In the genomic region with DNA sequence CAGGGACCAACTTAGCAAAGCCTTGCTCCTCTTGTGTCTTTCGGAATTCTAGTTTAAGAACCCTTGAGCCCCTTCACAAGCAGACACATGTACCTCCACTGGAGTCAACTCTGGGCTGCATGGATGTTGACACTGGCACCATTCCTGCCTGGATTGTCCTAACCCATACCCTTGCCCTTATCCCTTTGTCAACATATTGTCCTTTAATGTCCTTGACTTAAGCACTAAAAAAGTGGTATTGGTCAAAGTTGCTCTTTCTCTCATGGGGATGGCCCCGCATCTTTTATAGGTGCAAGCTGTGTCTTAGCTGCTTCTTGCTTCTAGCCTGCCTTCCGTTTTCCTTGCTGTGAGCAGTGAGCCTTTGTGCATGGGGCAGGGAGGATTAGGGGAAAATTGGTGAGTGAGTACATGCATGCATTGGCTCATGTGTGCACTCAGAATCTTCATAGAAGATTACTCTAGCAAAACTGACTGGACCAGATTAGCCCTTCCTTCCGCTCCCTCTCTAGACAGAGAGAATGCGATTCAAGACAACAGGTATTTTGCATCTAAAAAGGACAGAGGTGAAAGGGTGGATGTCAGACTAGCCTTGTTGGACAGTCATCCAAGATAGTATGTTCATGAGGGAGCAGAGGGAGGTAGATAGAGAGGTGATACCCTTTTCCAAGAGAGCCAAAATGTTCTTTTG, we compare ENCODE assay signal across 13 cellular contexts. TPM values are rescaled to one million over a fixed set of nuclear protein-coding genes. Genes with fewer than 3 reads are reported as not detected.
DNase-seq lines count a peak whose midpoint lies in the region; ATAC-seq and TF ChIP-seq lines count a peak whose summit lies in the region.
"Had no signal": no experiment of that assay in that cellular context is flagged by ENCODE, and none has a peak within 500 bp of the region (broad histone marks: within the 10 kb centered on the region; RNA-seq: fewer than 3 reads in every experiment).

No MANE protein-coding gene starts in this region.

- peak overlapping the region; percentile 79 for H3K4me3 Mint-ChIP-seq in CD4-positive, alpha-beta T cell
- H3K4me3 Mint-ChIP-seq in chondrocyte (ENCODE audit: unreplicated experiment) (no peak overlapping the region), neural crest cell (no peak overlapping the region)
- H3K4me3 Mint-ChIP-seq: activated T-cell treated with anti-CD3 and anti-CD28 coated beads, Interleukin-2, amount 50 U/mL, for 4 hours; nephron; type B pancreatic cell had no signal

- CTCF ChIA-PET in CD4-positive, alpha-beta T cell (lab: Charles Lee), result interaction anchor here (1.2 kb wide), 1 partner anchor 329 kb away, joined by 4 read pairs; no protein-coding TSS in a partner anchor

- TF ChIP-seq CTCF in CD4-positive, alpha-beta T cell (IDR thresholded peaks at IDR 0.05), result no peak
- no peak for TF ChIP-seq CTCF in chondrocyte (IDR thresholded peaks at IDR 0.05)
- TF ChIP-seq CTCF in neural crest cell (conservative IDR thresholded peaks at IDR 0.05), result no peak

- no peak overlapping the region for H3K27ac ChIP-seq in CD4-positive, alpha-beta T cell (ENCODE audit: low read depth, low read length)

- H3K27ac Mint-ChIP-seq in CD4-positive, alpha-beta T cell, result peak overlapping the region; percentile 96
- H3K27ac Mint-ChIP-seq in chondrocyte (ENCODE audit: unreplicated experiment) (peak overlapping the region; percentile 78), neural crest cell (ENCODE audit: unreplicated experiment) (peak overlapping the region; percentile 51)
- H3K27ac Mint-ChIP-seq: nephron, type B pancreatic cell had no signal

- no peaks in the 10 kb centered on the region for H3K9me3 Mint-ChIP-seq in CD4-positive, alpha-beta T cell
- H3K9me3 Mint-ChIP-seq in chondrocyte (ENCODE audit: low read depth) (peaks cover 3% of the 10 kb centered on the region), neural crest cell (no peaks in the 10 kb centered on the region)
- H3K9me3 Mint-ChIP-seq: activated T-cell treated with anti-CD3 and anti-CD28 coated beads, Interleukin-2, amount 50 U/mL, for 4 hours; nephron had no signal

- no peak for ATAC-seq in CD4-positive, alpha-beta T cell (ENCODE audit: poor library complexity)
- ATAC-seq in HG03520 (IDR thresholded peaks at IDR 0.05; ENCODE audit: unreplicated experiment) (peak; percentile 3), GM21723 (IDR thresholded peaks at IDR 0.05; ENCODE audit: unreplicated experiment) (no peak), GM18511 (IDR thresholded peaks at IDR 0.05; ENCODE audit: unreplicated experiment) (no peak)
- ATAC-seq: activated T-cell treated with anti-CD3 and anti-CD28 coated beads, Interleukin-2, amount 50 U/mL, for 4 hours; SK-N-SH treated with all-trans-retinoic acid at 6 μM for 48 hours had no signal

- H3K27me3 Mint-ChIP-seq in CD4-positive, alpha-beta T cell, result no peaks in the 10 kb centered on the region
- H3K27me3 Mint-ChIP-seq in chondrocyte (ENCODE audit: low read depth) (no peaks in the 10 kb centered on the region), neural crest cell (ENCODE audit: low read depth) (no peaks in the 10 kb centered on the region)
- H3K27me3 Mint-ChIP-seq: type B pancreatic cell had no signal

- peaks cover 98% of the 10 kb centered on the region for H3K36me3 Mint-ChIP-seq in CD4-positive, alpha-beta T cell (ENCODE audit: low read depth)
- H3K36me3 Mint-ChIP-seq in chondrocyte (ENCODE audit: low read depth) (peaks cover 23% of the 10 kb centered on the region), neural crest cell (ENCODE audit: low read depth) (peaks cover 27% of the 10 kb centered on the region)

- POLR2A ChIA-PET in CD4-positive, alpha-beta T cell (lab: Charles Lee), result interaction anchor here (0.8 to 18.3 kb wide), 10 partner anchors 8 to 329 kb away, joined by 3 to 297 read pairs (median 4); no protein-coding TSS in a partner anchor

- H3K9me3 ChIP-seq in CD4-positive, alpha-beta T cell (ENCODE audit: control insufficient read depth, low read length), result no peaks in the 10 kb centered on the region

- intact Hi-C loops in CD4-positive, alpha-beta T cell (cut with DNase I, micrococcal nuclease), result loop anchor here in 1 of 2 experiments (5.0 kb wide), 1 partner anchor 33 kb away; no protein-coding TSS in a partner anchor

- no peak for DNase-seq in CD4-positive, alpha-beta T cell
- DNase-seq in chondrocyte (ENCODE audit: low spot score), result no peak
- no peak for DNase-seq in neural crest cell (ENCODE audit: low read depth, low spot score)
- DNase-seq in stimulated activated CD8-positive, alpha-beta memory T cell treated with anti-CD3 and anti-CD28 coated beads, Interleukin-4, amount 100 ng/mL, for 48 hours, result no peak
- no peak for DNase-seq in NCI-H2171 (lab: John Stamatoyannopoulos, UW)
- DNase-seq: activated T-cell treated with anti-CD3 and anti-CD28 coated beads, Interleukin-2, amount 50 U/mL, for 4 hours; DMS79 had no signal

- no peaks in the 10 kb centered on the region for H3K27me3 ChIP-seq in CD4-positive, alpha-beta T cell (ENCODE audit: control insufficient read depth, insufficient read depth, low read length)

- peaks cover 100% of the 10 kb centered on the region for H3K4me1 Mint-ChIP-seq in CD4-positive, alpha-beta T cell (ENCODE audit: low read depth)
- peaks cover 41% of the 10 kb centered on the region for H3K4me1 Mint-ChIP-seq in chondrocyte (ENCODE audit: low read depth)
- H3K4me1 Mint-ChIP-seq in neural crest cell, result peaks cover 18% of the 10 kb centered on the region

RNA-seq across cellular contexts. Expression of gene TGFBR2, which starts 42.4 kb away (rescaled TPM):
- total RNA-seq in CD4-positive, alpha-beta T cell, result 100 to 1,000 TPM; 203 to 205 TPM
- total RNA-seq in chondrocyte, result 25.7 to 52.2 TPM (median 28.4 TPM) in 3 replicates
- 8.5 and 8.7 TPM in 2 replicates for total RNA-seq in neural crest cell
